In the genomic region with DNA sequence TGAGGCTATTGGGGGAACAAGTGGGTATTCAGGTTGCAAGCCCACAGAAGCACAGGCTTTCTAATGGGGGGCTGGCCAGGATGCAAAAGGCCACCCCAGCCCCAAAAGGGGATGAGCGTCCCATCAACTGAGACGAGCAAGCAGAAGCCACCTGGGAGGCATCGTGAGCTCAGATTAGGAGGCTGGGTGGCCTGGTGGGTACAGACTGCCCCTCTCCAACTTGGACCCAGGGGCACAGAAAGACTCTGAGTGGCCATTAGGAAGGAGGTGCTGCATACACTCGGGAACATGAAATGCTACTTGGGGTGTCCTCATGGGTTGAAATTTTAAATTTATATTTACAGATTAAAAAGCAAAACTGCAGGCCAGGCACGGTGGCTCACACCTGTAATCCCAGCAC, we compare ENCODE assay signal across 28 cellular contexts.
"Had no signal": no experiment of that assay in that cellular context is flagged by ENCODE, and none has a peak within 500 bp of the region (broad histone marks: within the 10 kb centered on the region; RNA-seq: fewer than 3 reads in every experiment).

No MANE protein-coding gene starts in this region.

- H3K27ac ChIP-seq: SJSA1 had no signal

- H3K9me3 ChIP-seq: SJSA1, SK-N-SH had no signal

- H3K4me2 ChIP-seq: SK-N-SH had no signal

- H3K27me3 ChIP-seq: SJSA1 had no signal

- H3K27ac Mint-ChIP-seq: activated CD4-positive, alpha-beta memory T cell treated with anti-CD3 and anti-CD28 coated beads for 36 hours; activated naive CD4-positive, alpha-beta T cell treated with anti-CD3 and anti-CD28 coated beads, Interleukin-2, amount 10 ng/mL, durations not matched to agents 7 days and 5 days; activated naive CD8-positive, alpha-beta T cell; activated naive CD8-positive, alpha-beta T cell treated with anti-CD3 and anti-CD28 coated beads, Interleukin-2, amount 50 U/mL, for 24 hours; activated T-helper 1 cell treated with anti-CD3 and anti-CD28 coated beads, Interleukin-12 subunit alpha, Interleukin-12 subunit beta, Interleukin-2, Interleukin-4 antibody, amounts not matched to agents 30 ng/mL and 10 ng/mL and 1 ng/mL, durations not matched to agents 14 hours and 24 hours and 36 hours; brain; T-helper 1 cell treated with Interleukin-12 subunit alpha and Interleukin-12 subunit beta and Interleukin-4 antibody, amounts not matched to agents 30 μg/mL and 1 μg/mL, for 36 hours; T-helper 2 cell treated with Interferon-gamma antibody and Interleukin-4, amounts not matched to agents 5 μg/mL and 100 μg/mL, for 36 hours had no signal

- H3K9ac ChIP-seq: SK-N-SH had no signal

- H3K9me3 Mint-ChIP-seq: activated CD4-positive, alpha-beta memory T cell treated with anti-CD3 and anti-CD28 coated beads for 36 hours; activated naive CD4-positive, alpha-beta T cell treated with anti-CD3 and anti-CD28 coated beads, Interleukin-2, amount 10 ng/mL, durations not matched to agents 7 days and 5 days; activated naive CD8-positive, alpha-beta T cell treated with anti-CD3 and anti-CD28 coated beads, Interleukin-2, amount 50 U/mL, for 24 hours; activated T-cell treated with anti-CD3 and anti-CD28 coated beads, Interleukin-2, amount 50 U/mL, for 4 hours; activated T-helper 1 cell treated with anti-CD3 and anti-CD28 coated beads, Interleukin-12 subunit alpha, Interleukin-12 subunit beta, Interleukin-2, Interleukin-4 antibody, amounts not matched to agents 30 ng/mL and 10 ng/mL and 1 ng/mL, durations not matched to agents 14 hours and 24 hours and 36 hours; T-helper 1 cell treated with Interleukin-12 subunit alpha and Interleukin-12 subunit beta and Interleukin-4 antibody, amounts not matched to agents 30 μg/mL and 1 μg/mL, for 36 hours; T-helper 2 cell treated with Interferon-gamma antibody and Interleukin-4, amounts not matched to agents 5 μg/mL and 100 μg/mL, for 36 hours had no signal

- H3K36me3 ChIP-seq: SJSA1 had no signal

- H3K4me3 ChIP-seq: SJSA1 had no signal

- H3K4me3 Mint-ChIP-seq: activated CD4-positive, alpha-beta memory T cell treated with anti-CD3 and anti-CD28 coated beads for 36 hours; activated naive CD4-positive, alpha-beta T cell treated with anti-CD3 and anti-CD28 coated beads, Interleukin-2, amount 10 ng/mL, durations not matched to agents 7 days and 5 days; activated naive CD8-positive, alpha-beta T cell; activated naive CD8-positive, alpha-beta T cell treated with anti-CD3 and anti-CD28 coated beads, Interleukin-2, amount 50 U/mL, for 24 hours; activated T-cell treated with anti-CD3 and anti-CD28 coated beads, Interleukin-2, amount 50 U/mL, for 4 hours; activated T-helper 1 cell treated with anti-CD3 and anti-CD28 coated beads, Interleukin-12 subunit alpha, Interleukin-12 subunit beta, Interleukin-2, Interleukin-4 antibody, amounts not matched to agents 30 ng/mL and 10 ng/mL and 1 ng/mL, durations not matched to agents 14 hours and 24 hours and 36 hours; brain; T-helper 1 cell treated with Interleukin-12 subunit alpha and Interleukin-12 subunit beta and Interleukin-4 antibody, amounts not matched to agents 30 μg/mL and 1 μg/mL, for 36 hours; T-helper 2 cell treated with Interferon-gamma antibody and Interleukin-4, amounts not matched to agents 5 μg/mL and 100 μg/mL, for 36 hours had no signal

- ATAC-seq: activated naive CD8-positive, alpha-beta T cell treated with anti-CD3 and anti-CD28 coated beads, Interleukin-2, amount 50 U/mL, for 24 hours; activated T-cell treated with anti-CD3 and anti-CD28 coated beads, Interleukin-2, amount 50 U/mL, for 4 hours; Panc1 had no signal

- DNase-seq: activated CD4-positive, alpha-beta memory T cell treated with anti-CD3 and anti-CD28 coated beads for 36 hours; activated CD4-positive, alpha-beta T cell treated with anti-CD3 and anti-CD28 coated beads, Interleukin-2, amount 50 U/mL, for 1 hour; activated CD8-positive, alpha-beta memory T cell treated with anti-CD3 and anti-CD28 coated beads, Interleukin-2, amount 50 U/mL, for 4 hours; activated gamma-delta T cell treated with Interleukin-2 at 50 U/mL for 16 hours; activated naive CD4-positive, alpha-beta T cell treated with anti-CD3 and anti-CD28 coated beads, Interleukin-2, amount 10 ng/mL, durations not matched to agents 7 days and 5 days; activated naive CD8-positive, alpha-beta T cell treated with anti-CD3 and anti-CD28 coated beads, Interleukin-2, amount 50 U/mL, for 24 hours; activated T-cell treated with anti-CD3 and anti-CD28 coated beads for 4 hours; activated T-cell treated with anti-CD3 and anti-CD28 coated beads, Interleukin-2, amount 50 U/mL, for 4 hours; anterior cingulate cortex; Kasumi-1; KG1; MM.1S; MV-4-11; NCI-H1092; NCI-H1436 treated with DMSO at 0.1 percent for 48 hours; NCI-H1694 treated with DMSO at 0.1 percent for 48 hours; NCI-H2029; NCI-H345; NCI-H524 treated with DMSO at 0.1 percent for 48 hours; SHP77 treated with DMSO at 0.1 percent for 48 hours; SK-N-SH had no signal

- H3K36me3 Mint-ChIP-seq: activated CD4-positive, alpha-beta memory T cell treated with anti-CD3 and anti-CD28 coated beads for 36 hours; activated naive CD4-positive, alpha-beta T cell treated with anti-CD3 and anti-CD28 coated beads, Interleukin-2, amount 10 ng/mL, durations not matched to agents 7 days and 5 days; activated naive CD8-positive, alpha-beta T cell had no signal

- H3K27me3 Mint-ChIP-seq: activated CD4-positive, alpha-beta memory T cell treated with anti-CD3 and anti-CD28 coated beads for 36 hours; activated naive CD4-positive, alpha-beta T cell treated with anti-CD3 and anti-CD28 coated beads, Interleukin-2, amount 10 ng/mL, durations not matched to agents 7 days and 5 days; activated naive CD8-positive, alpha-beta T cell; activated naive CD8-positive, alpha-beta T cell treated with anti-CD3 and anti-CD28 coated beads, Interleukin-2, amount 50 U/mL, for 24 hours had no signal
